ENCODE assay signal across 11 cellular contexts in genomic region chr18:21735452-21736015, GRCh38. TPM values are rescaled to one million over a fixed set of nuclear protein-coding genes. Genes with fewer than 3 reads are reported as not detected.
A peak's percentile ranks its signal among the peaks of the same experiment; 100 is the strongest.
DNase-seq lines count a peak whose midpoint lies in the region; ATAC-seq and TF ChIP-seq lines count a peak whose summit lies in the region.
"Had no signal": no experiment of that assay in that cellular context is flagged by ENCODE, and none has a peak within 500 bp of the region (broad histone marks: within the 10 kb centered on the region; RNA-seq: fewer than 3 reads in every experiment).

No MANE protein-coding gene starts in this region.

- ATAC-seq in heart left ventricle (no peak), HG03565 (IDR thresholded peaks at IDR 0.05; ENCODE audit: unreplicated experiment) (no peak)

- no peak overlapping the region for H3K4me3 Mint-ChIP-seq in type B pancreatic cell
- H3K4me3 Mint-ChIP-seq in activated naive CD8-positive, alpha-beta T cell treated with anti-CD3 and anti-CD28 coated beads for 36 hours = no peak overlapping the region
- H3K4me3 Mint-ChIP-seq: activated B cell treated with CpG ODN at 0.5 μM for 24 hours, B cell had no signal

- peaks cover 11% of the 10 kb centered on the region for H3K4me1 Mint-ChIP-seq in type B pancreatic cell (ENCODE audit: unreplicated experiment)
- H3K4me1 Mint-ChIP-seq in activated naive CD8-positive, alpha-beta T cell treated with anti-CD3 and anti-CD28 coated beads for 36 hours = peaks cover 7% of the 10 kb centered on the region

- no peak overlapping the region for H3K27ac ChIP-seq in heart left ventricle
- H3K27ac ChIP-seq: parathyroid adenoma had no signal

- peaks cover 9% of the 10 kb centered on the region for H3K36me3 Mint-ChIP-seq in type B pancreatic cell
- peaks cover 8% of the 10 kb centered on the region for H3K36me3 Mint-ChIP-seq in activated naive CD8-positive, alpha-beta T cell treated with anti-CD3 and anti-CD28 coated beads for 36 hours

- intact Hi-C loops in heart left ventricle (cut with DNase I) (loop anchor here in 1 of 10 donors (10.0 kb wide), 1 partner anchor 69 kb away; no protein-coding TSS in a partner anchor), cardiac septum (cut with DNase I) (no loop called here)

- WGBS in heart left ventricle, 4 donors = 47 to 66% (median 56%) methylated on average over 6 to 12 of the region's 12 CpGs

- H3K4me3 ChIP-seq in heart left ventricle = no peak overlapping the region
- peak overlapping the region; percentile 10 for H3K4me3 ChIP-seq in iPS-15b (ENCODE audit: low read depth, low read length)

- H3K9me3 ChIP-seq in heart left ventricle (peaks cover 0 to 8% (median 0%) of the 10 kb centered on the region in 12 donors), iPS-15b (ENCODE audit: control insufficient read depth, insufficient read depth, low read length) (no peaks in the 10 kb centered on the region)

- peak in 4 of 5 donors; percentile 20 to 36 (median 30) for DNase-seq in heart left ventricle
- DNase-seq in cardiac septum (ENCODE audit: low spot score) = no peak
- peak; percentile 32 to 40 for DNase-seq in activated T-cell treated with anti-CD3 and anti-CD28 coated beads, Interleukin-2, amount 50 U/mL, for 48 hours
- no peak for DNase-seq in type B pancreatic cell (ENCODE audit: extremely low spot score, unreplicated experiment)
- no peak for DNase-seq in NCI-H2081 treated with DMSO at 0.1 percent for 48 hours (lab: John Stamatoyannopoulos, UW)
- DNase-seq in activated naive CD8-positive, alpha-beta T cell treated with anti-CD3 and anti-CD28 coated beads for 36 hours = no peak
- DNase-seq: activated B cell treated with CpG ODN at 0.5 μM for 24 hours had no signal

- no peak for TF ChIP-seq CTCF in heart left ventricle (IDR thresholded peaks at IDR 0.05)
- TF ChIP-seq CTCF in type B pancreatic cell (conservative IDR thresholded peaks at IDR 0.05) = no peak

- H3K9me3 Mint-ChIP-seq in type B pancreatic cell = peaks cover 4% of the 10 kb centered on the region
- peaks cover 13% of the 10 kb centered on the region for H3K9me3 Mint-ChIP-seq in activated naive CD8-positive, alpha-beta T cell treated with anti-CD3 and anti-CD28 coated beads for 36 hours
- H3K9me3 Mint-ChIP-seq: activated B cell treated with CpG ODN at 0.5 μM for 24 hours had no signal

- no peak overlapping the region for H3K9ac ChIP-seq in iPS-15b (ENCODE audit: low read depth, low read length)
- H3K9ac ChIP-seq: parathyroid adenoma had no signal

- TF ChIP-seq POLR2A in heart left ventricle (IDR thresholded peaks at IDR 0.05) = no peak

- H3K27ac Mint-ChIP-seq in type B pancreatic cell = peak overlapping the region; percentile 36
- no peak overlapping the region for H3K27ac Mint-ChIP-seq in activated naive CD8-positive, alpha-beta T cell treated with anti-CD3 and anti-CD28 coated beads for 36 hours
- H3K27ac Mint-ChIP-seq: activated B cell treated with CpG ODN at 0.5 μM for 24 hours, B cell had no signal

- no peaks in the 10 kb centered on the region for H3K36me3 ChIP-seq in heart left ventricle
- H3K36me3 ChIP-seq in iPS-15b (ENCODE audit: control insufficient read depth, insufficient read depth, low read length) = no peaks in the 10 kb centered on the region

- H3K27me3 ChIP-seq in heart left ventricle = no peaks in the 10 kb centered on the region
- H3K27me3 ChIP-seq in iPS-15b (ENCODE audit: control insufficient read depth, insufficient read depth, low read length) = no peaks in the 10 kb centered on the region

- peaks cover 0 to 15% (median 3%) of the 10 kb centered on the region in 12 donors for H3K4me1 ChIP-seq in heart left ventricle
- H3K4me1 ChIP-seq in iPS-15b (ENCODE audit: control insufficient read depth, insufficient read depth, low read length) = peaks cover 5% of the 10 kb centered on the region
- H3K4me1 ChIP-seq: parathyroid adenoma had no signal

- no peaks in the 10 kb centered on the region for H3K27me3 Mint-ChIP-seq in type B pancreatic cell
- no peaks in the 10 kb centered on the region for H3K27me3 Mint-ChIP-seq in activated naive CD8-positive, alpha-beta T cell treated with anti-CD3 and anti-CD28 coated beads for 36 hours
- H3K27me3 Mint-ChIP-seq: activated B cell treated with CpG ODN at 0.5 μM for 24 hours, B cell had no signal

RNA-seq across cellular contexts. Expression of gene MIB1, which starts 5.1 kb away (rescaled TPM):
- total RNA-seq in heart left ventricle (10 to 100 TPM; 15.3 to 33.4 (median 24.0) TPM), cardiac septum (29.0 TPM), type B pancreatic cell (ENCODE audit: low replicate concordance) (43.4 and 65.7 TPM in 2 replicates)
- 1 to 10 TPM; 2.5 to 7.2 TPM for polyA plus RNA-seq in heart left ventricle
- total RNA-seq in activated naive CD8-positive, alpha-beta T cell treated with anti-CD3 and anti-CD28 coated beads for 36 hours = 10 to 100 TPM; 27.3 to 27.9 TPM

RNA-seq across cellular contexts. Expression of gene ABHD3, which starts 31.0 kb away (rescaled TPM):
- 10 to 100 TPM in 1 of 9 donors, 1 to 10 TPM in 8; 2.1 to 15.6 (median 3.8) TPM for total RNA-seq in heart left ventricle
- 1 to 10 TPM; 8.0 to 8.7 TPM for polyA plus RNA-seq in heart left ventricle
- 4.0 TPM for total RNA-seq in cardiac septum
- total RNA-seq in type B pancreatic cell (ENCODE audit: low replicate concordance) = 23.2 and 29.3 TPM in 2 replicates
- 10 to 100 TPM; 18.1 to 18.8 TPM for total RNA-seq in activated naive CD8-positive, alpha-beta T cell treated with anti-CD3 and anti-CD28 coated beads for 36 hours

Comparison
In these comparisons a context has a peak if more than half of its experiments do, and no peak if none do; other contexts are left out.
1. DNase-seq: peak in heart left ventricle (4 of 5) and activated T-cell treated with anti-CD3 and anti-CD28 coated beads, Interleukin-2, amount 50 U/mL, for 48 hours (2 of 2); none in cardiac septum (single experiment), type B pancreatic cell (single experiment), NCI-H2081 treated with DMSO at 0.1 percent for 48 hours (single experiment) and activated naive CD8-positive, alpha-beta T cell treated with anti-CD3 and anti-CD28 coated beads for 36 hours (single experiment).